ENCODE assay signal across 9 cellular contexts in genomic region chr4:118889313-118889694, GRCh38. TPM values are rescaled to one million over a fixed set of nuclear protein-coding genes. Genes with fewer than 3 reads are reported as not detected.
DNase-seq lines count a peak whose midpoint lies in the region; ATAC-seq, FAIRE-seq and TF ChIP-seq lines count a peak whose summit lies in the region.
"Had no signal": no experiment of that assay in that cellular context is flagged by ENCODE, and none has a peak within 500 bp of the region (broad histone marks: within the 10 kb centered on the region; RNA-seq: fewer than 3 reads in every experiment).

No MANE protein-coding gene starts in this region.

- no peak overlapping the region for H3K27ac ChIP-seq in GM12878 (ENCODE audit: control insufficient read depth, insufficient read depth)
- H3K27ac ChIP-seq in lower lobe of right lung, result peak overlapping the region; percentile 12
- peak overlapping the region; percentile 74 to 87 (median 81) for H3K27ac ChIP-seq in transverse colon

- H2AFZ ChIP-seq in GM12878 (ENCODE audit: control insufficient read depth, low read depth, low read length), result no peak overlapping the region

- CTCF ChIA-PET in activated CD8-positive, alpha-beta memory T cell treated with anti-CD3 and anti-CD28 coated beads, Interleukin-2, amount 10 ng/mL, durations not matched to agents 7 days and 5 days (lab: Charles Lee), result interaction anchor here (1.2 to 2.3 kb wide), 8 partner anchors 24 to 150 kb away, joined by 3 to 7 read pairs (median 4); no protein-coding TSS in a partner anchor
- CTCF ChIA-PET in GM12878 (lab: Yijun Ruan, JAX), result interaction anchor here (0.6 to 11.9 kb wide), 6 partner anchors 15 to 148 kb away, joined by 3 to 121 read pairs (median 3); no protein-coding TSS in a partner anchor

- H3K27ac Mint-ChIP-seq in activated CD8-positive, alpha-beta memory T cell treated with anti-CD3 and anti-CD28 coated beads, Interleukin-2, amount 10 ng/mL, durations not matched to agents 7 days and 5 days, result no peak overlapping the region

- no peak for TF ChIP-seq POLR2A in GM12878 (IDR thresholded peaks at IDR 0.05; ENCODE audit: low read depth, low read length)
- TF ChIP-seq POLR2A in transverse colon (IDR thresholded peaks at IDR 0.05), result no peak
- TF ChIP-seq POLR2A in erythroblast (IDR thresholded peaks at IDR 0.05; ENCODE audit: low read length), result no peak

- H3K79me2 ChIP-seq in GM12878 (ENCODE audit: control insufficient read depth, insufficient read depth, low read length), result no peaks in the 10 kb centered on the region

- POLR2A ChIA-PET in GM12878 (lab: Charles Lee), result no interaction called here

- H3K9ac ChIP-seq in GM12878 (ENCODE audit: control insufficient read depth, insufficient read depth, low read length), result no peak overlapping the region

- H3K9me3 ChIP-seq in GM12878 (replicated peaks; ENCODE audit: control insufficient read depth, insufficient read depth, low read length) (no peaks in the 10 kb centered on the region), lower lobe of right lung (no peaks in the 10 kb centered on the region), transverse colon (no peaks in the 10 kb centered on the region)

- TF ChIP-seq EP300 in GM12878 (IDR thresholded peaks at IDR 0.05; ENCODE audit: borderline replicate concordance in 1 of 2, control insufficient read depth in 1 of 2, low read depth in 2 of 2, low read length in 2 of 2), result no peak
- no peak for TF ChIP-seq EP300 in transverse colon (IDR thresholded peaks at IDR 0.05; ENCODE audit: low read depth)

- intact Hi-C loops in GM12878 (cut with micrococcal nuclease; ENCODE audit: unreplicated experiment), result no loop called here
- intact Hi-C loops in lower lobe of right lung (cut with DNase I), result no loop called here
- intact Hi-C loops in transverse colon (cut with DNase I; ENCODE audit: low total_unique reads), result loop anchor here (10.0 kb wide), 2 partner anchors 55 to 125 kb away; partner anchors contain the start of gene SEC24D

- H3K36me3 ChIP-seq in GM12878 (ENCODE audit: control insufficient read depth in 2 of 2, insufficient read depth in 2 of 2, low read length in 1 of 2), result no peaks in the 10 kb centered on the region
- no peaks in the 10 kb centered on the region for H3K36me3 ChIP-seq in lower lobe of right lung
- no peaks in the 10 kb centered on the region for H3K36me3 ChIP-seq in transverse colon

- no peaks in the 10 kb centered on the region for H4K20me1 ChIP-seq in GM12878 (ENCODE audit: control insufficient read depth, insufficient read depth)

- ATAC-seq in activated CD8-positive, alpha-beta memory T cell treated with anti-CD3 and anti-CD28 coated beads, Interleukin-2, amount 10 ng/mL, durations not matched to agents 7 days and 5 days, result no peak
- no peak for ATAC-seq in GM12878
- ATAC-seq in lower lobe of right lung, result no peak
- no peak for ATAC-seq in GM18858 (IDR thresholded peaks at IDR 0.05; ENCODE audit: unreplicated experiment)

- WGBS in GM12878 (ENCODE audit: insufficient coverage, insufficient replicate concordance, low lambda C conversion rate, missing lambda C conversion rate), result 62% methylated on average over 4 of the region's 4 CpGs
- 23 to 33% methylated on average over 4 of the region's 4 CpGs for WGBS in transverse colon (ENCODE audit: low coverage in 1 of 2), 2 donors

- no peak overlapping the region for H3K4me2 ChIP-seq in GM12878 (ENCODE audit: control insufficient read depth, insufficient read depth)

- SMC1A ChIA-PET in GM12878 (lab: Charles Lee; ENCODE audit: uncharacterized antibody, unreplicated experiment), result interaction anchor here (1.2 to 2.2 kb wide), 4 partner anchors 63 to 148 kb away, joined by 3 to 8 read pairs (median 4); no protein-coding TSS in a partner anchor

- H3K4me3 Mint-ChIP-seq in activated CD8-positive, alpha-beta memory T cell treated with anti-CD3 and anti-CD28 coated beads, Interleukin-2, amount 10 ng/mL, durations not matched to agents 7 days and 5 days, result peak overlapping the region; percentile 68

- TF ChIP-seq CTCF in GM12878 (IDR thresholded peaks at IDR 0.05 in 2 of 3, conservative IDR thresholded peaks at IDR 0.05 in 1 of 3; ENCODE audit: control insufficient read depth in 2 of 3, extremely low read depth in 1 of 3, insufficient read depth in 1 of 3, low read depth in 3 of 3, low read length in 3 of 3) (no peak), lower lobe of right lung (IDR thresholded peaks at IDR 0.05) (no peak), transverse colon (IDR thresholded peaks at IDR 0.05) (no peak)

- peaks cover 49% of the 10 kb centered on the region for H3K27me3 Mint-ChIP-seq in activated CD8-positive, alpha-beta memory T cell treated with anti-CD3 and anti-CD28 coated beads, Interleukin-2, amount 10 ng/mL, durations not matched to agents 7 days and 5 days

- no peaks in the 10 kb centered on the region for H3K9me3 Mint-ChIP-seq in activated CD8-positive, alpha-beta memory T cell treated with anti-CD3 and anti-CD28 coated beads, Interleukin-2, amount 10 ng/mL, durations not matched to agents 7 days and 5 days (ENCODE audit: low read depth)

- no peaks in the 10 kb centered on the region for H3K36me3 Mint-ChIP-seq in activated CD8-positive, alpha-beta memory T cell treated with anti-CD3 and anti-CD28 coated beads, Interleukin-2, amount 10 ng/mL, durations not matched to agents 7 days and 5 days

- FAIRE-seq in GM12878 (lab: Jason Lieb, UNC), result no peak

- TF ChIP-seq RAD21 in GM12878 (IDR thresholded peaks at IDR 0.05; ENCODE audit: insufficient read depth, low read depth, low read length), result no peak

- RAD21 ChIA-PET in GM12878 (lab: Charles Lee; ENCODE audit: unreplicated experiment), result no interaction called here

- peaks cover 15% of the 10 kb centered on the region for H3K4me1 Mint-ChIP-seq in activated CD8-positive, alpha-beta memory T cell treated with anti-CD3 and anti-CD28 coated beads, Interleukin-2, amount 10 ng/mL, durations not matched to agents 7 days and 5 days

- in situ Hi-C loops in GM12878 (cut with MboI) (no loop called here), transverse colon (cut with MboI; ENCODE audit: low pct_ligation_motif_present in 1 of 4, low pct_unique_long_range_greater_than_20kb in 1 of 4, low sequenced_read_pairs in 3 of 4) (loop anchor here in 1 of 4 donors (25.0 kb wide), 1 partner anchor 127 kb away; no protein-coding TSS in a partner anchor)

- H3K27me3 ChIP-seq in GM12878 (replicated peaks in 1 of 2; ENCODE audit: control insufficient read depth in 2 of 2, insufficient read depth in 2 of 2, low read length in 1 of 2) (peaks cover 0 to 15% of the 10 kb centered on the region in 2 experiments; a peak in 2 of 4 replicates), lower lobe of right lung (ENCODE audit: low read depth) (no peaks in the 10 kb centered on the region), transverse colon (peaks cover 26% of the 10 kb centered on the region)

- no TSS peak for BruUV-seq in GM12878 (replicated peaks; lab: Mats Ljungman, UMichigan)

- DNase-seq in activated CD8-positive, alpha-beta memory T cell treated with anti-CD3 and anti-CD28 coated beads, Interleukin-2, amount 10 ng/mL, durations not matched to agents 7 days and 5 days, result no peak
- no peak for DNase-seq in activated CD8-positive, alpha-beta memory T cell treated with anti-CD3 and anti-CD28 coated beads, Interleukin-2, amount 50 U/mL, for 4 hours
- DNase-seq in GM12878 (ENCODE audit: low read depth, low spot score) (no peak), lower lobe of right lung (no peak), transverse colon (no peak), AML-193 (lab: John Stamatoyannopoulos, UW) (no peak), erythroblast (lab: John Stamatoyannopoulos, UW) (no peak)
- DNase-seq: cortex of kidney had no signal

- H3K4me1 ChIP-seq in GM12878 (ENCODE audit: control insufficient read depth, insufficient read depth, low read length) (no peaks in the 10 kb centered on the region), lower lobe of right lung (peaks cover 19% of the 10 kb centered on the region), transverse colon (peaks cover 0 to 11% (median 2%) of the 10 kb centered on the region in 4 donors)

- H3K4me3 ChIP-seq in GM12878 (peak overlapping the region; percentile 59; the same call in 1 of the 2 replicates), lower lobe of right lung (peak overlapping the region; percentile 45), transverse colon (peak overlapping the region; percentile 36 to 60 (median 38))

RNA-seq across cellular contexts. Expression of gene SYNPO2, which starts 0.7 kb away (rescaled TPM):
- 1 to 10 TPM in 1 of 2 experiments, under 1 TPM in 1; 0.89 to 1.0 TPM for total RNA-seq in activated CD8-positive, alpha-beta memory T cell treated with anti-CD3 and anti-CD28 coated beads, Interleukin-2, amount 10 ng/mL, durations not matched to agents 7 days and 5 days
- 0.32 and 0.52 TPM in 2 replicates for total RNA-seq in GM12878 (2013; cell fraction: nucleolus; rRNA removed)
- total RNA-seq in GM12878 (2014; rRNA removed), result 0.34 and 0.60 TPM in 2 replicates
- total RNA-seq in GM12878 (2014; rRNA removed; fragmentation: Illumina TruSeq; extraction: Trizol), result 0.27 and 0.37 TPM in 2 replicates
- 0.31 and 0.40 TPM in 2 replicates for total RNA-seq in GM12878 (2021)
- not detected for polyA plus RNA-seq in GM12878 (2011; ENCODE audit: low read depth)
- polyA plus RNA-seq in GM12878 (2011; rRNA removed), result 0.14 and 0.30 TPM in 2 replicates
- 0.06 and 0.07 TPM in 2 replicates for polyA plus RNA-seq in GM12878 (2011; cell fraction: cytosol; rRNA removed)
- 0.07 and 0.10 TPM in 2 replicates for polyA plus RNA-seq in GM12878 (2011; cell fraction: nucleus; rRNA removed)
- 0.10 and 0.11 TPM in 2 replicates for polyA plus RNA-seq in GM12878 (2012)
- 0.34 and 0.38 TPM in 2 replicates for polyA plus RNA-seq in GM12878 (2014; fragmentation: Illumina TruSeq; extraction: Trizol)
- under 1 TPM; 0.04 to 0.11 TPM for polyA plus RNA-seq in GM12878 (2014; fragmentation: Nextera tagmentation; extraction: Ambion mirVana)
- 0.29 and 0.41 TPM in 2 replicates for polyA plus RNA-seq in GM12878 (2014; rRNA removed)
- polyA plus RNA-seq in GM12878 (2016; fragmentation: Nextera tagmentation; extraction: Ambion mirVana), result under 1 TPM; 0.11 to 0.32 TPM
- polyA minus RNA-seq in GM12878 (2011; rRNA and poly(A)+ RNA removed), result 0.15 and 0.22 TPM in 2 replicates
- not detected in 2 replicates for polyA minus RNA-seq in GM12878 (2011; cell fraction: cytosol; rRNA and poly(A)+ RNA removed)
- polyA minus RNA-seq in GM12878 (2011; cell fraction: nucleus; rRNA and poly(A)+ RNA removed), result 0.12 and 0.29 TPM in 2 replicates
- 26.2 TPM for total RNA-seq in lower lobe of right lung
- total RNA-seq in transverse colon, result 100 to 1,000 TPM in 3 of 4 donors, 10 to 100 TPM in 1; 99.7 to 400 (median 145) TPM

RNA-seq across cellular contexts. Expression of gene SEC24D, which starts 53.4 kb away (rescaled TPM):
- 10 to 100 TPM; 40.3 to 40.6 TPM for total RNA-seq in activated CD8-positive, alpha-beta memory T cell treated with anti-CD3 and anti-CD28 coated beads, Interleukin-2, amount 10 ng/mL, durations not matched to agents 7 days and 5 days
- 89.5 and 93.5 TPM in 2 replicates for total RNA-seq in GM12878 (2013; cell fraction: nucleolus; rRNA removed)
- total RNA-seq in GM12878 (2014; rRNA removed), result 23.2 and 26.9 TPM in 2 replicates
- total RNA-seq in GM12878 (2014; rRNA removed; fragmentation: Illumina TruSeq; extraction: Trizol), result 28.0 and 30.7 TPM in 2 replicates
- 45.9 and 46.0 TPM in 2 replicates for total RNA-seq in GM12878 (2021)
- polyA plus RNA-seq in GM12878 (2011; ENCODE audit: low read depth), result 39.7 TPM
- 20.7 and 21.9 TPM in 2 replicates for polyA plus RNA-seq in GM12878 (2011; rRNA removed)
- polyA plus RNA-seq in GM12878 (2011; cell fraction: cytosol; rRNA removed), result 17.5 and 27.2 TPM in 2 replicates
- 38.1 and 38.2 TPM in 2 replicates for polyA plus RNA-seq in GM12878 (2011; cell fraction: nucleus; rRNA removed)
- 37.7 and 48.3 TPM in 2 replicates for polyA plus RNA-seq in GM12878 (2012)
- 39.0 and 46.8 TPM in 2 replicates for polyA plus RNA-seq in GM12878 (2014; fragmentation: Illumina TruSeq; extraction: Trizol)
- 10 to 100 TPM; 12.8 to 16.0 TPM for polyA plus RNA-seq in GM12878 (2014; fragmentation: Nextera tagmentation; extraction: Ambion mirVana)
- polyA plus RNA-seq in GM12878 (2014; rRNA removed), result 20.1 and 21.2 TPM in 2 replicates
- 10 to 100 TPM; 54.5 to 61.9 TPM for polyA plus RNA-seq in GM12878 (2016; fragmentation: Nextera tagmentation; extraction: Ambion mirVana)
- polyA minus RNA-seq in GM12878 (2011; rRNA and poly(A)+ RNA removed), result 33.4 and 38.3 TPM in 2 replicates
- polyA minus RNA-seq in GM12878 (2011; cell fraction: cytosol; rRNA and poly(A)+ RNA removed), result 12.6 and 14.7 TPM in 2 replicates
- 41.8 and 60.0 TPM in 2 replicates for polyA minus RNA-seq in GM12878 (2011; cell fraction: nucleus; rRNA and poly(A)+ RNA removed)
- 45.7 TPM for total RNA-seq in lower lobe of right lung
- total RNA-seq in transverse colon, result 10 to 100 TPM in 3 of 4 donors, 1 to 10 TPM in 1; 9.7 to 37.9 (median 17.0) TPM

Comparison
In these comparisons a context has a peak if more than half of its experiments do, and no peak if none do; other contexts are left out.
1. RNA of gene SYNPO2, which starts 0.7 kb away (total RNA-seq): 99.7 to 400 TPM in transverse colon and 26.2 TPM in lower lobe of right lung (single experiment); 0.89 to 1.0 TPM in activated CD8-positive, alpha-beta memory T cell treated with anti-CD3 and anti-CD28 coated beads, Interleukin-2, amount 10 ng/mL, durations not matched to agents 7 days and 5 days and 0.27 to 0.60 TPM in GM12878; every median in the first group is over 10 times any median in the second.
2. Peak in every context shown above with its lines, with median percentiles within 50 percentile points of each other: H3K4me3 ChIP-seq.